8 cellular contexts compared by ENCODE assay signal in the genomic region with DNA sequence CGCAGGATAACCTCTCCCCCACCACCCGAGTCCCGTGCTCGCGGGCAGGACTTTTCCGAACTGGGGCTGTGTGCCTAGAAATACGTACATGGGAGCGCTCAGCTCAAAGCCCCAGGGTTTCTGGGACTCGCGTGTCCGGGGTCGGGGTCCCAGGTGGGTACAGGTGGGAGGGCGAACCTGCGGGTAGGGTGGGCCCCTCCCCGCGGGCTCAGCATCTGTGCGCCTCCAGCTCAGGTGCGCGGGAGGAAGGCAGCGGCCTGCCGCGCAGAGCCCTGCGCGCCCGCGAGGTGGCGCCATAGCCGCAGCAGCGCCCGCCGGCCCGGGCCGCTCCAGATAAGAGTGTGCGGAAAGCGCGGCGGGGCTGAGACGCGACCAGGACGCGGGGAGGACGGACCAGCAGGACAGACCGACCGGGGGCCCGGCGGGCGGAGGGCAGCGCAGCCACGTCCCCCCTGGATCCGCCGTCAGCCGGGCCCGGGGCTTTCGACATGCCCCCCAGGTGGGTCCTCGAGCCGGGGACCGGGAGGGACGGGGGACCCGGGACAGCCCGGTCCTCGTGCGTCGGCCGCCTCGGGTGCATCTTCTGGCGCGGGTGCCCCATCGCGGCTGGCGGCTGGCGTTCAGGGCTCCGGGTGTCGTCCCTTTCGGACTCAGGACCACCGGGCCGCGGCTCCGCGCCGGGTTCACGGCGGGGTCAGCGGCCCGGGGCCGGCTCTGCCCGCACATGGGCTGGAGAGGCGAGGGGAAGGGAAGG. TPM values are rescaled to one million over a fixed set of nuclear protein-coding genes. Genes with fewer than 3 reads are reported as not detected.
A peak's percentile ranks its signal among the peaks of the same experiment; 100 is the strongest.
DNase-seq lines count a peak whose midpoint lies in the region; ATAC-seq and TF ChIP-seq lines count a peak whose summit lies in the region.

A gene with protein sequence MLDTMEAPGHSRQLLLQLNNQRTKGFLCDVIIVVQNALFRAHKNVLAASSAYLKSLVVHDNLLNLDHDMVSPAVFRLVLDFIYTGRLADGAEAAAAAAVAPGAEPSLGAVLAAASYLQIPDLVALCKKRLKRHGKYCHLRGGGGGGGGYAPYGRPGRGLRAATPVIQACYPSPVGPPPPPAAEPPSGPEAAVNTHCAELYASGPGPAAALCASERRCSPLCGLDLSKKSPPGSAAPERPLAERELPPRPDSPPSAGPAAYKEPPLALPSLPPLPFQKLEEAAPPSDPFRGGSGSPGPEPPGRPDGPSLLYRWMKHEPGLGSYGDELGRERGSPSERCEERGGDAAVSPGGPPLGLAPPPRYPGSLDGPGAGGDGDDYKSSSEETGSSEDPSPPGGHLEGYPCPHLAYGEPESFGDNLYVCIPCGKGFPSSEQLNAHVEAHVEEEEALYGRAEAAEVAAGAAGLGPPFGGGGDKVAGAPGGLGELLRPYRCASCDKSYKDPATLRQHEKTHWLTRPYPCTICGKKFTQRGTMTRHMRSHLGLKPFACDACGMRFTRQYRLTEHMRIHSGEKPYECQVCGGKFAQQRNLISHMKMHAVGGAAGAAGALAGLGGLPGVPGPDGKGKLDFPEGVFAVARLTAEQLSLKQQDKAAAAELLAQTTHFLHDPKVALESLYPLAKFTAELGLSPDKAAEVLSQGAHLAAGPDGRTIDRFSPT (plus strand): TSS at position 364 of the 754 bp plus-strand sequence. CDS start 1,588 bp downstream, outside the sequence.

- WGBS in prostate gland, result under 1% methylated on average over 64 of the region's 87 CpGs

- DNase-seq in BJ (ENCODE audit: low read depth) (no peak), LHCN-M2 (ENCODE audit: low read depth) (peak; percentile 62), T-helper 2 cell (peak; percentile 58 to 74 (median 68)), amniotic stem cell (lab: John Stamatoyannopoulos, UW) (peak; percentile 75), left ventricle myocardium superior (peak; percentile 91), prostate gland (ENCODE audit: low spot score) (peak; percentile 65)

- H3K27ac ChIP-seq in prostate gland, result peak within 1 kb of the TSS; percentile 77 to 82

- intact Hi-C loops in left ventricle myocardium superior (cut with micrococcal nuclease), result loop anchor here (5.0 kb wide), 1 partner anchor 187 kb away; no protein-coding TSS in a partner anchor
- intact Hi-C loops in prostate gland (cut with DNase I), result loop anchor here (2.0 to 10.0 kb wide), 5 partner anchors 37 to 340 kb away; a partner anchor contains a TSS

- TF ChIP-seq POLR2A in prostate gland (IDR thresholded peaks at IDR 0.05), result peak; percentile 62

- peak; percentile 50 for TF ChIP-seq CTCF in BJ (IDR thresholded peaks at IDR 0.05; ENCODE audit: insufficient read depth, low read depth, low read length)
- peak; percentile 96 to 98 (median 98) for TF ChIP-seq CTCF in prostate gland (IDR thresholded peaks at IDR 0.05)

- H3K4me3 ChIP-seq in BJ (ENCODE audit: low read depth, low read length) (peak within 1 kb of the TSS; percentile 79), prostate gland (peak within 1 kb of the TSS; percentile 43 to 46)

- POLR2A ChIA-PET in BJ (lab: Charles Lee), result interaction anchor here (0.6 to 1.1 kb wide), 5 partner anchors 55 to 190 kb away, joined by 3 to 10 read pairs (median 4); no protein-coding TSS in a partner anchor

- H3K4me1 ChIP-seq in prostate gland (replicated peaks), result peaks cover 4% of the 10 kb centered on the region

- H3K36me3 ChIP-seq in BJ (ENCODE audit: control insufficient read depth, insufficient read depth, low read length) (peaks cover 22% of the 10 kb centered on the region), prostate gland (no peaks in the 10 kb centered on the region)

- H3K27me3 ChIP-seq in BJ (ENCODE audit: control insufficient read depth, insufficient read depth, low read length) (no peaks in the 10 kb centered on the region), prostate gland (replicated peaks; ENCODE audit: insufficient read depth) (no peaks in the 10 kb centered on the region)

- CTCF ChIA-PET in BJ (lab: Yijun Ruan, JAX), result interaction anchor here (0.6 to 9.7 kb wide), 49 partner anchors 10 to 327 kb away, joined by 3 to 310 read pairs (median 8); a partner anchor contains a TSS

- no peaks in the 10 kb centered on the region for H3K9me3 ChIP-seq in prostate gland

- ATAC-seq in GM19351 (IDR thresholded peaks at IDR 0.05; ENCODE audit: unreplicated experiment) (peak; percentile 38), left ventricle myocardium superior (peak; percentile 65), HG02840 (IDR thresholded peaks at IDR 0.05; ENCODE audit: low FRiP score, unreplicated experiment) (no peak)

RNA-seq across cellular contexts. Expression of the gene that starts here (rescaled TPM):
- 14.8 and 15.1 TPM in 2 replicates for polyA plus RNA-seq in BJ (2011; rRNA removed)
- polyA minus RNA-seq in BJ (2011; rRNA and poly(A)+ RNA removed), result 10.3 and 11.1 TPM in 2 replicates
- total RNA-seq in LHCN-M2 (2014; rRNA removed) (7.5 and 8.8 TPM in 2 replicates), left ventricle myocardium superior (19.0 TPM), prostate gland (10 to 100 TPM; 20.5 to 33.1 TPM)
- 3.7 TPM for polyA plus RNA-seq in LHCN-M2 (2012)
